In genomic region chr3:30258426-30259392, GRCh38 we compare ENCODE assay signal across 14 cellular contexts.
DNase-seq lines count a peak whose midpoint lies in the region; ATAC-seq and TF ChIP-seq lines count a peak whose summit lies in the region.
"Had no signal": no experiment of that assay in that cellular context is flagged by ENCODE, and none has a peak within 500 bp of the region (broad histone marks: within the 10 kb centered on the region; RNA-seq: fewer than 3 reads in every experiment).

No MANE protein-coding gene starts in this region.

- no peaks in the 10 kb centered on the region for H3K9me3 ChIP-seq in smooth muscle cell (replicated peaks; ENCODE audit: low read depth)
- H3K9me3 ChIP-seq: body of pancreas, testis had no signal

- H3K4me2 ChIP-seq in smooth muscle cell = no peak overlapping the region

- no peaks in the 10 kb centered on the region for H3K36me3 ChIP-seq in smooth muscle cell (ENCODE audit: low read depth)

- H3K27me3 ChIP-seq in smooth muscle cell (ENCODE audit: low read depth) = no peaks in the 10 kb centered on the region
- H3K27me3 ChIP-seq: body of pancreas, testis had no signal

- H3K79me2 ChIP-seq in smooth muscle cell (ENCODE audit: low read depth) = no peaks in the 10 kb centered on the region

- no peaks in the 10 kb centered on the region for H4K20me1 ChIP-seq in smooth muscle cell (ENCODE audit: low read depth)

- peak; percentile 91 for DNase-seq in LNCaP clone FGC (ENCODE audit: low read depth)
- DNase-seq in NCI-H345 treated with DMSO at 0.1 percent for 48 hours (lab: John Stamatoyannopoulos, UW; ENCODE audit: unreplicated experiment) = peak; percentile 94
- peak; percentile 12 to 33 for DNase-seq in foreskin fibroblast
- DNase-seq in smooth muscle cell (lab: John Stamatoyannopoulos, UW; ENCODE audit: unreplicated experiment) = no peak
- no peak for DNase-seq in middle frontal gyrus (ENCODE audit: extremely low spot score, low spot score)
- DNase-seq: activated CD4-positive, alpha-beta T cell treated with anti-CD3 and anti-CD28 coated beads for 36 hours; CD8-positive, alpha-beta T cell; left ventricle myocardium superior; T-cell; testis had no signal

- H3K27ac ChIP-seq in smooth muscle cell (ENCODE audit: low read depth) = no peak overlapping the region
- H3K27ac ChIP-seq: body of pancreas, skin epidermis, testis had no signal

- H3K4me1 ChIP-seq in smooth muscle cell (ENCODE audit: low read depth) = peaks cover 11% of the 10 kb centered on the region
- H3K4me1 ChIP-seq: body of pancreas, testis had no signal

- H3K9ac ChIP-seq in smooth muscle cell (ENCODE audit: low read depth) = no peak overlapping the region

- 87% methylated on average over 4 of the region's 4 CpGs for WGBS in smooth muscle cell (ENCODE audit: low lambda C conversion rate)

- H3K4me3 ChIP-seq in LNCaP clone FGC (ENCODE audit: low read depth, low read length) (no peak overlapping the region), foreskin fibroblast (ENCODE audit: low read depth in 1 of 2, low read length in 2 of 2) (no peak overlapping the region), smooth muscle cell (no peak overlapping the region)
- H3K4me3 ChIP-seq: body of pancreas, skin epidermis, testis had no signal

- no peak for TF ChIP-seq CTCF in LNCaP clone FGC (IDR thresholded peaks at IDR 0.05; ENCODE audit: control insufficient read depth, extremely low read depth, insufficient read depth)
- TF ChIP-seq CTCF in foreskin fibroblast (IDR thresholded peaks at IDR 0.05; ENCODE audit: low read depth, low read length) = no peak
- no peak for TF ChIP-seq CTCF in smooth muscle cell (IDR thresholded peaks at IDR 0.05; ENCODE audit: borderline replicate concordance, insufficient read depth, poor library complexity, severe bottlenecking)

- no peak for ATAC-seq in HG02759 (IDR thresholded peaks at IDR 0.05; ENCODE audit: unreplicated experiment)
- ATAC-seq in GM18517 (IDR thresholded peaks at IDR 0.05; ENCODE audit: unreplicated experiment) = no peak
- ATAC-seq: activated CD4-positive, alpha-beta T cell treated with anti-CD3 and anti-CD28 coated beads for 36 hours; body of pancreas; CD8-positive, alpha-beta T cell; left ventricle myocardium superior; T-cell had no signal

- H2AFZ ChIP-seq in smooth muscle cell (ENCODE audit: low read depth) = peak overlapping the region; percentile 61

- no peaks in the 10 kb centered on the region for H3F3A ChIP-seq in smooth muscle cell (ENCODE audit: low read depth)

Comparison
In these comparisons a context has a peak if more than half of its experiments do, and no peak if none do; other contexts are left out.
1. DNase-seq: peak in LNCaP clone FGC (single experiment), NCI-H345 treated with DMSO at 0.1 percent for 48 hours (single experiment) and foreskin fibroblast (2 of 2); none in smooth muscle cell (single experiment) and middle frontal gyrus (single experiment).